In genomic region chr6:158627168-158627939, GRCh38 we compare ENCODE assay signal across 14 cellular contexts. TPM values are rescaled to one million over a fixed set of nuclear protein-coding genes. Genes with fewer than 3 reads are reported as not detected.
DNase-seq lines count a peak whose midpoint lies in the region; ATAC-seq, FAIRE-seq and TF ChIP-seq lines count a peak whose summit lies in the region.
"Had no signal": no experiment of that assay in that cellular context is flagged by ENCODE, and none has a peak within 500 bp of the region (broad histone marks: within the 10 kb centered on the region; RNA-seq: fewer than 3 reads in every experiment).

No MANE protein-coding gene starts in this region.

- WGBS in stomach, 5 donors: 91 to 95% (median 93%) methylated on average over 19 to 20 of the region's 20 CpGs

- CTCF ChIA-PET in WTC11 (lab: Charles Lee): no interaction called here

- TF ChIP-seq CTCF in WTC11 (IDR thresholded peaks at IDR 0.05) (no peak), kidney (IDR thresholded peaks at IDR 0.05; ENCODE audit: borderline replicate concordance, extremely low read depth, insufficient read depth) (no peak), stomach (IDR thresholded peaks at IDR 0.05) (no peak)

- peak overlapping the region; percentile 72 for H3K27ac Mint-ChIP-seq in activated naive CD8-positive, alpha-beta T cell
- H3K27ac Mint-ChIP-seq in activated naive CD8-positive, alpha-beta T cell treated with anti-CD3 and anti-CD28 coated beads for 36 hours: no peak overlapping the region
- H3K27ac Mint-ChIP-seq in WTC11: peak overlapping the region; percentile 12

- no peaks in the 10 kb centered on the region for H3K27me3 Mint-ChIP-seq in activated naive CD8-positive, alpha-beta T cell
- no peaks in the 10 kb centered on the region for H3K27me3 Mint-ChIP-seq in activated naive CD8-positive, alpha-beta T cell treated with anti-CD3 and anti-CD28 coated beads for 36 hours
- H3K27me3 Mint-ChIP-seq in WTC11 (ENCODE audit: low read depth): no peaks in the 10 kb centered on the region

- POLR2A ChIA-PET in WTC11 (lab: Charles Lee): no interaction called here

- H3K4me3 ChIP-seq in kidney (ENCODE audit: low read length in 2 of 2): no peak overlapping the region
- no peak overlapping the region for H3K4me3 ChIP-seq in stomach
- H3K4me3 ChIP-seq: HAP-1, smooth muscle cell, suprapubic skin had no signal

- intact Hi-C loops in kidney (cut with DNase I): no loop called here
- intact Hi-C loops in stomach (cut with DNase I; ENCODE audit: low total_unique reads): no loop called here

- peaks cover 12% of the 10 kb centered on the region for H3K36me3 Mint-ChIP-seq in activated naive CD8-positive, alpha-beta T cell
- H3K36me3 Mint-ChIP-seq in activated naive CD8-positive, alpha-beta T cell treated with anti-CD3 and anti-CD28 coated beads for 36 hours: peaks cover 27% of the 10 kb centered on the region
- peaks cover 46% of the 10 kb centered on the region for H3K36me3 Mint-ChIP-seq in WTC11

- H3K4me1 ChIP-seq in kidney (ENCODE audit: control insufficient read depth in 1 of 2, insufficient read depth in 1 of 2, low read depth in 1 of 2, low read length in 2 of 2) (peaks cover 6 to 21% of the 10 kb centered on the region in 2 donors), stomach (peaks cover 13 to 36% (median 19%) of the 10 kb centered on the region in 4 donors)
- H3K4me1 ChIP-seq: HAP-1 had no signal

- H3K36me3 ChIP-seq in kidney (ENCODE audit: control insufficient read depth in 1 of 2, insufficient read depth in 2 of 2, low read length in 2 of 2) (peaks cover 0 to 7% of the 10 kb centered on the region in 2 donors), stomach (peaks cover 37 to 84% (median 78%) of the 10 kb centered on the region in 4 donors)

- no peaks in the 10 kb centered on the region for H3K9me3 ChIP-seq in kidney (ENCODE audit: control insufficient read depth in 1 of 2, low read length in 2 of 2)
- H3K9me3 ChIP-seq in stomach: no peaks in the 10 kb centered on the region
- H3K9me3 ChIP-seq: HAP-1, suprapubic skin had no signal

- peak overlapping the region in 1 of 2 donors; percentile 59 for H3K27ac ChIP-seq in kidney (ENCODE audit: low read depth in 2 of 2, low read length in 2 of 2)
- no peak overlapping the region for H3K27ac ChIP-seq in stomach
- H3K27ac ChIP-seq: suprapubic skin had no signal

- no peak overlapping the region for H3K4me3 Mint-ChIP-seq in activated naive CD8-positive, alpha-beta T cell
- H3K4me3 Mint-ChIP-seq in activated naive CD8-positive, alpha-beta T cell treated with anti-CD3 and anti-CD28 coated beads for 36 hours: no peak overlapping the region
- H3K4me3 Mint-ChIP-seq in WTC11: no peak overlapping the region

- TF ChIP-seq EP300 in stomach (IDR thresholded peaks at IDR 0.05): no peak

- ATAC-seq in WTC11: no peak
- no peak for ATAC-seq in GM18870 (IDR thresholded peaks at IDR 0.05; ENCODE audit: unreplicated experiment)

- no peaks in the 10 kb centered on the region for H3K9me3 Mint-ChIP-seq in activated naive CD8-positive, alpha-beta T cell (ENCODE audit: low read depth)
- no peaks in the 10 kb centered on the region for H3K9me3 Mint-ChIP-seq in activated naive CD8-positive, alpha-beta T cell treated with anti-CD3 and anti-CD28 coated beads for 36 hours
- H3K9me3 Mint-ChIP-seq in WTC11: no peaks in the 10 kb centered on the region

- TF ChIP-seq POLR2A in stomach (IDR thresholded peaks at IDR 0.05): no peak

- DNase-seq in activated naive CD8-positive, alpha-beta T cell treated with anti-CD3 and anti-CD28 coated beads for 36 hours: no peak
- DNase-seq in WTC11 (ENCODE audit: low spot score) (no peak), kidney (peak; percentile 46), stomach (peak; percentile 18), kidney glomerular epithelial cell (lab: John Stamatoyannopoulos, UW) (no peak), NCI-H526 (lab: John Stamatoyannopoulos, UW) (no peak)
- DNase-seq: KG1, NCI-H1417 treated with DMSO at 0.1 percent for 48 hours, nucleus accumbens had no signal

- H3K9ac ChIP-seq in kidney (ENCODE audit: low read length in 2 of 2): no peak overlapping the region

- no peaks in the 10 kb centered on the region for H3K27me3 ChIP-seq in stomach
- H3K27me3 ChIP-seq: suprapubic skin had no signal

- FAIRE-seq in kidney (lab: Jason Lieb, UNC): no peak

- peaks cover 28% of the 10 kb centered on the region for H3K4me1 Mint-ChIP-seq in activated naive CD8-positive, alpha-beta T cell (ENCODE audit: low read depth)
- peaks cover 25% of the 10 kb centered on the region for H3K4me1 Mint-ChIP-seq in activated naive CD8-positive, alpha-beta T cell treated with anti-CD3 and anti-CD28 coated beads for 36 hours
- H3K4me1 Mint-ChIP-seq in WTC11: peaks cover 23% of the 10 kb centered on the region

TF ChIP-seq in WTC11, 78 proteins besides CTCF, POLR2A, EP300 and RAD21 (continues in another document):
- TF ChIP-seq, protein P1, sequence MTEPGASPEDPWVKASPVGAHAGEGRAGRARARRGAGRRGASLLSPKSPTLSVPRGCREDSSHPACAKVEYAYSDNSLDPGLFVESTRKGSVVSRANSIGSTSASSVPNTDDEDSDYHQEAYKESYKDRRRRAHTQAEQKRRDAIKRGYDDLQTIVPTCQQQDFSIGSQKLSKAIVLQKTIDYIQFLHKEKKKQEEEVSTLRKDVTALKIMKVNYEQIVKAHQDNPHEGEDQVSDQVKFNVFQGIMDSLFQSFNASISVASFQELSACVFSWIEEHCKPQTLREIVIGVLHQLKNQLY (CRISPR knock-in tag; IDR thresholded peaks at IDR 0.05): no peak
- no peak for TF ChIP-seq ETV6 (CRISPR knock-in tag; IDR thresholded peaks at IDR 0.05)
- no peak for TF ChIP-seq CREM (CRISPR knock-in tag; IDR thresholded peaks at IDR 0.05)
- TF ChIP-seq ZMAT4 (CRISPR knock-in tag; IDR thresholded peaks at IDR 0.05): no peak
- TF ChIP-seq CREB1 (CRISPR knock-in tag; IDR thresholded peaks at IDR 0.05): no peak
- TF ChIP-seq ATF1 (CRISPR knock-in tag; IDR thresholded peaks at IDR 0.05): no peak
- no peak for TF ChIP-seq NFE2L1 (CRISPR knock-in tag; IDR thresholded peaks at IDR 0.05)
- no peak for TF ChIP-seq ZNF263 (CRISPR knock-in tag; IDR thresholded peaks at IDR 0.05; ENCODE audit: low read depth)
- TF ChIP-seq EMX1 (CRISPR knock-in tag; IDR thresholded peaks at IDR 0.05): no peak
- TF ChIP-seq CBFB (CRISPR knock-in tag; IDR thresholded peaks at IDR 0.05; ENCODE audit: low read depth): no peak
- TF ChIP-seq RORB (CRISPR knock-in tag; IDR thresholded peaks at IDR 0.05): no peak
- TF ChIP-seq, protein P2, sequence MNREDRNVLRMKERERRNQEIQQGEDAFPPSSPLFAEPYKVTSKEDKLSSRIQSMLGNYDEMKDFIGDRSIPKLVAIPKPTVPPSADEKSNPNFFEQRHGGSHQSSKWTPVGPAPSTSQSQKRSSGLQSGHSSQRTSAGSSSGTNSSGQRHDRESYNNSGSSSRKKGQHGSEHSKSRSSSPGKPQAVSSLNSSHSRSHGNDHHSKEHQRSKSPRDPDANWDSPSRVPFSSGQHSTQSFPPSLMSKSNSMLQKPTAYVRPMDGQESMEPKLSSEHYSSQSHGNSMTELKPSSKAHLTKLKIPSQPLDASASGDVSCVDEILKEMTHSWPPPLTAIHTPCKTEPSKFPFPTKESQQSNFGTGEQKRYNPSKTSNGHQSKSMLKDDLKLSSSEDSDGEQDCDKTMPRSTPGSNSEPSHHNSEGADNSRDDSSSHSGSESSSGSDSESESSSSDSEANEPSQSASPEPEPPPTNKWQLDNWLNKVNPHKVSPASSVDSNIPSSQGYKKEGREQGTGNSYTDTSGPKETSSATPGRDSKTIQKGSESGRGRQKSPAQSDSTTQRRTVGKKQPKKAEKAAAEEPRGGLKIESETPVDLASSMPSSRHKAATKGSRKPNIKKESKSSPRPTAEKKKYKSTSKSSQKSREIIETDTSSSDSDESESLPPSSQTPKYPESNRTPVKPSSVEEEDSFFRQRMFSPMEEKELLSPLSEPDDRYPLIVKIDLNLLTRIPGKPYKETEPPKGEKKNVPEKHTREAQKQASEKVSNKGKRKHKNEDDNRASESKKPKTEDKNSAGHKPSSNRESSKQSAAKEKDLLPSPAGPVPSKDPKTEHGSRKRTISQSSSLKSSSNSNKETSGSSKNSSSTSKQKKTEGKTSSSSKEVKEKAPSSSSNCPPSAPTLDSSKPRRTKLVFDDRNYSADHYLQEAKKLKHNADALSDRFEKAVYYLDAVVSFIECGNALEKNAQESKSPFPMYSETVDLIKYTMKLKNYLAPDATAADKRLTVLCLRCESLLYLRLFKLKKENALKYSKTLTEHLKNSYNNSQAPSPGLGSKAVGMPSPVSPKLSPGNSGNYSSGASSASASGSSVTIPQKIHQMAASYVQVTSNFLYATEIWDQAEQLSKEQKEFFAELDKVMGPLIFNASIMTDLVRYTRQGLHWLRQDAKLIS (CRISPR knock-in tag; IDR thresholded peaks at IDR 0.05; ENCODE audit: borderline replicate concordance): no peak
- TF ChIP-seq GTF2I (CRISPR knock-in tag; conservative IDR thresholded peaks at IDR 0.05): no peak

RNA-seq across cellular contexts. Expression of gene DYNLT1, which starts 17.2 kb away (rescaled TPM):
- total RNA-seq in activated naive CD8-positive, alpha-beta T cell treated with anti-CD3 and anti-CD28 coated beads for 36 hours: 10 to 100 TPM; 70.9 to 74.2 TPM
- total RNA-seq in WTC11 (2021) (79.0 to 98.1 TPM (median 91.8 TPM) in 3 replicates), kidney (145 TPM), stomach (100 to 1,000 TPM in 3 of 5 donors, 10 to 100 TPM in 1, 1 to 10 TPM in 1; 5.8 to 294 (median 102) TPM)
- polyA plus RNA-seq in kidney (ENCODE audit: insufficient read depth, low read depth, low replicate concordance) (406 TPM), stomach (100 to 1,000 TPM; 183 to 208 (median 196) TPM)

RNA-seq across cellular contexts. Expression of gene SYTL3, which starts 22.5 kb away (rescaled TPM):
- 100 to 1,000 TPM in 1 of 2 experiments, 10 to 100 TPM in 1; 97.8 to 101 TPM for total RNA-seq in activated naive CD8-positive, alpha-beta T cell treated with anti-CD3 and anti-CD28 coated beads for 36 hours
- total RNA-seq in WTC11 (2021) (0.27 to 0.39 TPM (median 0.28 TPM) in 3 replicates), kidney (16.0 TPM), stomach (10 to 100 TPM in 1 of 5 donors, 1 to 10 TPM in 4; 3.1 to 14.6 (median 8.1) TPM)
- polyA plus RNA-seq in kidney (ENCODE audit: insufficient read depth, low read depth, low replicate concordance) (3.1 TPM), stomach (1 to 10 TPM; 3.4 to 5.2 (median 3.9) TPM)

Comparison
In these comparisons a context has a peak if more than half of its experiments do, and no peak if none do; other contexts are left out.
1. DNase-seq: peak in kidney (single experiment) and stomach (single experiment); none in activated naive CD8-positive, alpha-beta T cell treated with anti-CD3 and anti-CD28 coated beads for 36 hours (single experiment), WTC11 (single experiment), kidney glomerular epithelial cell (single experiment) and NCI-H526 (0 of 2).